In the genomic region with DNA sequence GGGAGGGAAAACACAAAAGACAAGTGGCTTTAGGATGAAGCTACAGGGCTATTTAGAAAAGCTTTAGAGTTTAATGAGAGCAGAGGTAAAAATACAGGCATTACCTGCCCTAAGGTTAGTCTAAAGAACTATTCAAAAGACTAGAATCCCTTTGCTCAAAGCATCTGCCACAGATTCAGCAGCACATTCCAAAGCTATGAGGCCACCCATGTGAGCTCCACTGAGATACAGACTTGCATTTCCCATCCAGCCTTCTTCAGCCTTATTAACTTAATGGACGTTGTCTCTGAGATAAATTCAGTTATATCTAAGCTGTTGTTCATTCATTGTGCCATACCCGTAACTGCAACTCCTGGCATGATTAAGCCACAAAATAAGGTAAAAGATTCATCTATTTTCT, we compare ENCODE assay signal across 16 cellular contexts. TPM values are rescaled to one million over a fixed set of nuclear protein-coding genes. Genes with fewer than 3 reads are reported as not detected.
DNase-seq lines count a peak whose midpoint lies in the region; ATAC-seq, FAIRE-seq and TF ChIP-seq lines count a peak whose summit lies in the region.
"Had no signal": no experiment of that assay in that cellular context is flagged by ENCODE, and none has a peak within 500 bp of the region (broad histone marks: within the 10 kb centered on the region; RNA-seq: fewer than 3 reads in every experiment).

No MANE protein-coding gene starts in this region.

- FAIRE-seq in GM12891 (lab: Jason Lieb, UNC) = no peak

- H3K27me3 Mint-ChIP-seq in neural progenitor cell (ENCODE audit: insufficient read depth, low read depth) = no peaks in the 10 kb centered on the region
- H3K27me3 Mint-ChIP-seq: activated CD4-positive, alpha-beta memory T cell treated with anti-CD3 and anti-CD28 coated beads, Interleukin-2, amount 10 ng/mL, durations not matched to agents 7 days and 5 days; type B pancreatic cell had no signal

- no peak overlapping the region for H3K18ac ChIP-seq in IMR-90 (ENCODE audit: low read depth, low read length)
- no peak overlapping the region for H3K18ac ChIP-seq in mesenchymal stem cell (ENCODE audit: low read depth in 1 of 2, low read length in 2 of 2)

- no peak overlapping the region for H3K4me3 ChIP-seq in AG10803 (ENCODE audit: low read length)
- H3K4me3 ChIP-seq in IMR-90 (ENCODE audit: insufficient read depth, low read depth, low read length) = no peak overlapping the region
- H3K4me3 ChIP-seq in mesenchymal stem cell (ENCODE audit: insufficient read depth in 1 of 2, low read depth in 1 of 2, low read length in 2 of 2) = no peak overlapping the region
- no peak overlapping the region for H3K4me3 ChIP-seq in H7 (ENCODE audit: insufficient read depth, low read depth, low read length)
- H3K4me3 ChIP-seq in neural progenitor cell = no peak overlapping the region

- H3K36me3 ChIP-seq in IMR-90 (ENCODE audit: control insufficient read depth, insufficient read depth, low read length) (peaks cover 51% of the 10 kb centered on the region), mesenchymal stem cell (ENCODE audit: control insufficient read depth in 1 of 2, insufficient read depth in 2 of 2, low read depth in 1 of 2, low read length in 2 of 2) (peaks cover 47 to 87% of the 10 kb centered on the region in 2 experiments), H7 (replicated peaks; ENCODE audit: control insufficient read depth, insufficient read depth, low read length) (peaks cover 40% of the 10 kb centered on the region), neural progenitor cell (no peaks in the 10 kb centered on the region)

- H2BK12ac ChIP-seq in mesenchymal stem cell (ENCODE audit: low read length in 2 of 2) = no peak overlapping the region

- peak overlapping the region; percentile 84 for H2AK5ac ChIP-seq in IMR-90 (ENCODE audit: low read depth, low read length)
- H2AK5ac ChIP-seq in mesenchymal stem cell (ENCODE audit: low read length, severe bottlenecking) = no peak overlapping the region

- H3K36me3 Mint-ChIP-seq in neural progenitor cell = peaks cover 17% of the 10 kb centered on the region

- H3K23ac ChIP-seq in IMR-90 (ENCODE audit: low read depth, low read length) (no peak overlapping the region), mesenchymal stem cell (ENCODE audit: low read length in 2 of 2) (no peak overlapping the region)

- H4K20me1 ChIP-seq in IMR-90 (ENCODE audit: insufficient read depth, low read length) (peaks cover 14% of the 10 kb centered on the region), neural progenitor cell (ENCODE audit: low read depth) (no peaks in the 10 kb centered on the region)

- BruUV-seq in IMR-90 (replicated peaks; lab: Mats Ljungman, UMichigan) = no TSS peak

- POLR2A ChIA-PET in IMR-90 (lab: Charles Lee; ENCODE audit: unreplicated experiment) = interaction anchor here (0.8 kb wide), 1 partner anchor 20 kb away, joined by 3 read pairs; no protein-coding TSS in a partner anchor

- H4K91ac ChIP-seq in IMR-90 (ENCODE audit: insufficient read depth, low read depth, low read length) (peak overlapping the region; percentile 66; the same call in 1 of the 2 replicates), mesenchymal stem cell (ENCODE audit: low read length) (no peak overlapping the region)

- H3K79me1 ChIP-seq in IMR-90 (ENCODE audit: low read depth in 1 of 2, low read length in 2 of 2) = peaks cover 0 to 3% of the 10 kb centered on the region in 2 experiments; a peak in 1 of 4 replicates
- peaks cover 9% of the 10 kb centered on the region for H3K79me1 ChIP-seq in mesenchymal stem cell (replicated peaks; ENCODE audit: low read length, poor library complexity, severe bottlenecking)

- H2BK120ac ChIP-seq in IMR-90 (ENCODE audit: low read depth, low read length) = peak overlapping the region; percentile 42
- H2BK120ac ChIP-seq in mesenchymal stem cell (ENCODE audit: low read depth, low read length) = no peak overlapping the region

- no peak overlapping the region for H2AK9ac ChIP-seq in IMR-90 (replicated peaks; ENCODE audit: low read depth, low read length, poor library complexity)

- no peak overlapping the region for H3K27ac Mint-ChIP-seq in neural progenitor cell
- H3K27ac Mint-ChIP-seq: activated CD4-positive, alpha-beta memory T cell treated with anti-CD3 and anti-CD28 coated beads, Interleukin-2, amount 10 ng/mL, durations not matched to agents 7 days and 5 days; T-helper 2 cell treated with Interferon-gamma antibody and Interleukin-4, amounts not matched to agents 5 μg/mL and 100 μg/mL, for 36 hours; type B pancreatic cell had no signal

- dilution Hi-C loops in IMR-90 (cut with HindIII; ENCODE audit: low sequenced_read_pairs, unreplicated experiment) = no loop called here

- no peak overlapping the region for H3K9ac ChIP-seq in IMR-90 (ENCODE audit: low read depth, low read length)
- no peak overlapping the region for H3K9ac ChIP-seq in mesenchymal stem cell (ENCODE audit: low read length)
- no peak overlapping the region for H3K9ac ChIP-seq in neural progenitor cell

- H3K4me1 ChIP-seq in IMR-90 (ENCODE audit: control insufficient read depth, insufficient read depth, low read length) (peaks cover 10% of the 10 kb centered on the region), mesenchymal stem cell (ENCODE audit: control insufficient read depth, insufficient read depth, low read depth, low read length) (peaks cover 23% of the 10 kb centered on the region), neural progenitor cell (no peaks in the 10 kb centered on the region)

- H4K8ac ChIP-seq in IMR-90 (ENCODE audit: low read depth in 2 of 2, low read length in 2 of 2) = no peak overlapping the region
- H4K8ac ChIP-seq in mesenchymal stem cell (ENCODE audit: low read length) = no peak overlapping the region

- no peak for TF ChIP-seq POLR2A in IMR-90 (IDR thresholded peaks at IDR 0.05; ENCODE audit: low read depth, low read length)
- TF ChIP-seq POLR2A in GM12891 (IDR thresholded peaks at IDR 0.05; ENCODE audit: low read depth, low read length) = no peak

- H3F3A ChIP-seq in neural progenitor cell (ENCODE audit: low read depth) = no peaks in the 10 kb centered on the region

- H2BK5ac ChIP-seq in IMR-90 (ENCODE audit: low read depth, low read length, poor library complexity, severe bottlenecking) (no peak overlapping the region), mesenchymal stem cell (ENCODE audit: low read depth, low read length, poor library complexity, severe bottlenecking) (no peak overlapping the region)

- H3K79me2 ChIP-seq in neural progenitor cell (ENCODE audit: low read depth) = no peaks in the 10 kb centered on the region

- TF ChIP-seq CTCF in AG10803 (conservative IDR thresholded peaks at IDR 0.05; ENCODE audit: low read length) (no peak), IMR-90 (conservative IDR thresholded peaks at IDR 0.05; ENCODE audit: low read depth, low read length) (no peak), neural progenitor cell (IDR thresholded peaks at IDR 0.05) (no peak)

- WGBS in IMR-90 (ENCODE audit: extremely low coverage in 2 of 2, insufficient read length in 1 of 2), 2 experiments = no CpG with 5 or more reads among the region's 2 CpGs
- WGBS in mesenchymal stem cell = 67% methylated on average over 2 of the region's 2 CpGs

- H3K56ac ChIP-seq in IMR-90 (ENCODE audit: extremely low read depth, insufficient read depth, low read length) = no peak overlapping the region

- H3K27ac ChIP-seq in IMR-90 (ENCODE audit: insufficient read depth, low read length) (no peak overlapping the region), mesenchymal stem cell (ENCODE audit: low read length, poor library complexity, severe bottlenecking) (no peak overlapping the region), neural progenitor cell (no peak overlapping the region)

- H3K4me3 Mint-ChIP-seq in neural progenitor cell = no peak overlapping the region
- H3K4me3 Mint-ChIP-seq: activated CD4-positive, alpha-beta memory T cell treated with anti-CD3 and anti-CD28 coated beads, Interleukin-2, amount 10 ng/mL, durations not matched to agents 7 days and 5 days; T-helper 2 cell treated with Interferon-gamma antibody and Interleukin-4, amounts not matched to agents 5 μg/mL and 100 μg/mL, for 36 hours; type B pancreatic cell had no signal

- H3K9me1 ChIP-seq in IMR-90 (ENCODE audit: insufficient read depth, low read length) = peaks cover 15% of the 10 kb centered on the region

- peak overlapping the region; percentile 50 for H2BK20ac ChIP-seq in IMR-90 (ENCODE audit: low read depth, low read length)

- no peaks in the 10 kb centered on the region for H3K9me3 ChIP-seq in IMR-90 (ENCODE audit: control insufficient read depth, insufficient read depth, low read length)
- H3K9me3 ChIP-seq in mesenchymal stem cell (ENCODE audit: control insufficient read depth, low read length) = no peaks in the 10 kb centered on the region
- no peaks in the 10 kb centered on the region for H3K9me3 ChIP-seq in neural progenitor cell (ENCODE audit: low read depth)

- in situ Hi-C loops in IMR-90 (cut with MboI; ENCODE audit: low sequenced_read_pairs) = no loop called here

- no peaks in the 10 kb centered on the region for H3K4me1 Mint-ChIP-seq in neural progenitor cell

- no peak for TF ChIP-seq RAD21 in IMR-90 (IDR thresholded peaks at IDR 0.05; ENCODE audit: low read length)

- no peak overlapping the region for H4K5ac ChIP-seq in IMR-90 (ENCODE audit: low read depth, low read length)

- CTCF ChIA-PET in IMR-90 (lab: Yijun Ruan, JAX) = interaction anchor here (1.6 to 2.4 kb wide), 3 partner anchors 30 to 119 kb away, joined by 4 to 9 read pairs (median 5); no protein-coding TSS in a partner anchor

- intact Hi-C loops in IMR-90 (cut with micrococcal nuclease) = no loop called here

- H3K27me3 ChIP-seq in IMR-90 (ENCODE audit: control insufficient read depth, insufficient read depth, low read length) (no peaks in the 10 kb centered on the region), mesenchymal stem cell (ENCODE audit: control insufficient read depth in 1 of 2, insufficient read depth in 1 of 2, low read length in 2 of 2) (no peaks in the 10 kb centered on the region), H7 (ENCODE audit: control insufficient read depth, insufficient read depth, low read length) (no peaks in the 10 kb centered on the region), neural progenitor cell (no peaks in the 10 kb centered on the region)

- H3K9me3 Mint-ChIP-seq in neural progenitor cell = no peaks in the 10 kb centered on the region
- H3K9me3 Mint-ChIP-seq: activated CD4-positive, alpha-beta memory T cell treated with anti-CD3 and anti-CD28 coated beads, Interleukin-2, amount 10 ng/mL, durations not matched to agents 7 days and 5 days; T-helper 2 cell treated with Interferon-gamma antibody and Interleukin-4, amounts not matched to agents 5 μg/mL and 100 μg/mL, for 36 hours; type B pancreatic cell had no signal

- no peak overlapping the region for H3K4me2 ChIP-seq in IMR-90 (ENCODE audit: low read depth, low read length)
- no peak overlapping the region for H3K4me2 ChIP-seq in mesenchymal stem cell (ENCODE audit: low read length, poor library complexity, severe bottlenecking)
- H3K4me2 ChIP-seq in neural progenitor cell = no peak overlapping the region

- H3K4ac ChIP-seq in IMR-90 (ENCODE audit: low read depth, low read length) (peak overlapping the region; percentile 64; the same call in 1 of the 2 replicates), mesenchymal stem cell (ENCODE audit: low read depth in 1 of 2, low read length in 2 of 2) (no peak overlapping the region)

- H3K14ac ChIP-seq in IMR-90 (replicated peaks; ENCODE audit: low read depth, low read length) (0 out of 2 replicates have a peak overlapping the region, but pooled peaks have one; percentile 31), mesenchymal stem cell (ENCODE audit: low read length in 2 of 2) (no peak overlapping the region)

- no peak overlapping the region for H2AFZ ChIP-seq in IMR-90 (replicated peaks; ENCODE audit: low read length, poor library complexity)
- no peak overlapping the region for H2AFZ ChIP-seq in mesenchymal stem cell (ENCODE audit: low read depth, low read length)
- no peak overlapping the region for H2AFZ ChIP-seq in neural progenitor cell (replicated peaks)

- DNase-seq in AG10803 (ENCODE audit: low read depth) (peak; percentile 66), IMR-90 (peak; percentile 77), dedifferentiated amniotic fluid mesenchymal stem cell (ENCODE audit: extremely low spot score) (peak; percentile 52), mesenchymal stem cell (peak; percentile 59), H7 (no peak), GM12891 (ENCODE audit: insufficient read length, low spot score) (no peak), neural progenitor cell (ENCODE audit: low spot score) (no peak), NOMO-1 (lab: John Stamatoyannopoulos, UW; ENCODE audit: unreplicated experiment in 2 of 2) (no peak)
- DNase-seq: activated CD4-positive, alpha-beta memory T cell treated with anti-CD3 and anti-CD28 coated beads, Interleukin-2, amount 10 ng/mL, durations not matched to agents 7 days and 5 days; activated effector memory CD4-positive, alpha-beta T cell treated with Interleukin-2 at 50 U/mL for 16 hours; DMS53; NCI-H1417 had no signal

- H2BK15ac ChIP-seq in IMR-90 (ENCODE audit: low read depth, low read length) (peak overlapping the region; percentile 1; the same call in 1 of the 3 replicates), mesenchymal stem cell (ENCODE audit: low read depth, poor library complexity, severe bottlenecking) (no peak overlapping the region)

- ATAC-seq in IMR-90 (ENCODE audit: low read depth) = peak; percentile 73

RNA-seq across cellular contexts. Expression of gene CXCR6, which starts 25.4 kb away (rescaled TPM):
- total RNA-seq in IMR-90 (2012; rRNA removed) (under 0.01 TPM in 1 of 2 replicates, not detected in the other), neural progenitor cell (ENCODE audit: low replicate concordance) (not detected in 2 replicates)
- polyA plus RNA-seq in IMR-90 (2012; rRNA removed) = not detected in 2 replicates
- polyA plus RNA-seq in IMR-90 (2012; cell fraction: cytosol; rRNA removed) = not detected in 2 replicates
- not detected in 2 replicates for polyA plus RNA-seq in IMR-90 (2012; cell fraction: nucleus; rRNA removed; ENCODE audit: low replicate concordance)
- polyA plus RNA-seq in mesenchymal stem cell (2013, experiment 1 of 2) = not detected
- not detected for polyA plus RNA-seq in mesenchymal stem cell (2013, experiment 2 of 2)
- total RNA-seq in H7 (2014; rRNA removed; shearing (Covaris generic)) = not detected in 2 replicates
- 0.26 TPM for polyA plus RNA-seq in GM12891 (2012; ENCODE audit: low read depth, missing spikeins)
- total RNA-seq: pulmonary artery endothelial cell had no signal

RNA-seq across cellular contexts. Expression of gene FYCO1, which starts 26.9 kb away (rescaled TPM):
- total RNA-seq in IMR-90 (2012; rRNA removed) (16.1 and 20.1 TPM in 2 replicates), neural progenitor cell (ENCODE audit: low replicate concordance) (6.8 and 11.4 TPM in 2 replicates)
- 12.0 and 13.7 TPM in 2 replicates for polyA plus RNA-seq in IMR-90 (2012; rRNA removed)
- polyA plus RNA-seq in IMR-90 (2012; cell fraction: cytosol; rRNA removed) = 6.7 and 10.1 TPM in 2 replicates
- 6.8 and 8.8 TPM in 2 replicates for polyA plus RNA-seq in IMR-90 (2012; cell fraction: nucleus; rRNA removed; ENCODE audit: low replicate concordance)
- 20.3 TPM for polyA plus RNA-seq in mesenchymal stem cell (2013, experiment 1 of 2)
- 19.9 TPM for polyA plus RNA-seq in mesenchymal stem cell (2013, experiment 2 of 2)
- 4.9 and 7.5 TPM in 2 replicates for total RNA-seq in H7 (2014; rRNA removed; shearing (Covaris generic))
- polyA plus RNA-seq in GM12891 (2012; ENCODE audit: low read depth, missing spikeins) = 4.2 TPM

RNA-seq across cellular contexts. Expression of gene XCR1, which starts 58.6 kb away (rescaled TPM):
- total RNA-seq in IMR-90 (2012; rRNA removed) = not detected in 2 replicates
- not detected in 2 replicates for polyA plus RNA-seq in IMR-90 (2012; rRNA removed)
- not detected in 2 replicates for polyA plus RNA-seq in IMR-90 (2012; cell fraction: cytosol; rRNA removed)
- polyA plus RNA-seq in IMR-90 (2012; cell fraction: nucleus; rRNA removed; ENCODE audit: low replicate concordance) = not detected in 2 replicates
- 0.01 TPM for polyA plus RNA-seq in mesenchymal stem cell (2013, experiment 1 of 2)
- polyA plus RNA-seq in mesenchymal stem cell (2013, experiment 2 of 2) = under 0.01 TPM
- not detected in 2 replicates for total RNA-seq in H7 (2014; rRNA removed; shearing (Covaris generic))
- polyA plus RNA-seq in GM12891 (2012; ENCODE audit: low read depth, missing spikeins) = 0.10 TPM
- not detected in 2 replicates for total RNA-seq in neural progenitor cell (ENCODE audit: low replicate concordance)
- total RNA-seq: activated CD4-positive, alpha-beta memory T cell treated with anti-CD3 and anti-CD28 coated beads, Interleukin-2, amount 10 ng/mL, durations not matched to agents 7 days and 5 days; NCI-H460; pulmonary artery endothelial cell had no signal

Comparison
In these comparisons a context has a peak if more than half of its experiments do, and no peak if none do; other contexts are left out.
1. DNase-seq: peak in AG10803 (single experiment), IMR-90 (single experiment), dedifferentiated amniotic fluid mesenchymal stem cell (single experiment) and mesenchymal stem cell (single experiment); none in H7 (single experiment), GM12891 (single experiment), neural progenitor cell (single experiment) and NOMO-1 (0 of 2).